26 cellular contexts compared by ENCODE assay signal in the genomic region with DNA sequence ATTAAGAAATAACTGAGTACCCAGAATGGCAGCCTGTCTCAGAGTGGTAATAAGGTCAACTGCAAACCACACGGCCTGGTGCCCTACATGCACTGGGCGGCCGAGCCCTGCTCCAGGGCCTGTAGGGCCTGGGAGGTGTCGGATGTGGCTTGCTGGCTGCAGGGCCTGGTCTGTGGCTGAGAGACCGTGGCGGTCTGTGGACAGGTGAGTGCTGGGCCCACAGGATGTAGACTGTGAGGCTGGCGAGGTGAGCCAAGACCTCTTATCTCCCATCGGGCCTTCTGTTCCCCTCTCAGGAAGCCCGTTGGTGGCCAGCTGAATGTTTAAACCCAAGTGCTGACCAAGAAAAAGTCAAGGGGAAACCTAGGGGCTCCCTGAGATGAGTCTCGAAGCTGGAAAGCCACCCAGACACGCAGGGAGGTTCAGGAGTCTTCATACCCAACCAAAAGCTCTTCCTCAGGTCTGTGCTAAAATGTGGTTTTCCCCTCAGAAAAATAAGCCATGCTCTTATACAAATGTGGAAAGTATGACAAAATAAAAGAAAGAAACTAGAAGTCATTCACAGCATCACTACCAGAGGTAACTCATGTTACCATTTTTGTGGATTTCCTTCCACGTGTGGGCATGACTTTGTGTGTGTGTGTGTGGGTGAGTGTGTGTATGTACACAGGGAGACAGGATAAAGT. TPM values are rescaled to one million over a fixed set of nuclear protein-coding genes. Genes with fewer than 3 reads are reported as not detected.
DNase-seq lines count a peak whose midpoint lies in the region; ATAC-seq and TF ChIP-seq lines count a peak whose summit lies in the region.
"Had no signal": no experiment of that assay in that cellular context is flagged by ENCODE, and none has a peak within 500 bp of the region (broad histone marks: within the 10 kb centered on the region; RNA-seq: fewer than 3 reads in every experiment).

No MANE protein-coding gene starts in this region.

- no peaks in the 10 kb centered on the region for H3K36me3 ChIP-seq in testis (ENCODE audit: low read depth, missing control alignments)
- H3K36me3 ChIP-seq: BE2C, esophagus squamous epithelium, Peyer's patch, uterus had no signal

- no peak overlapping the region for H3K4me3 Mint-ChIP-seq in activated naive CD8-positive, alpha-beta T cell treated with anti-CD3 and anti-CD28 coated beads, Interleukin-2, amount 10 ng/mL, durations not matched to agents 7 days and 5 days
- no peak overlapping the region for H3K4me3 Mint-ChIP-seq in activated naive CD8-positive, alpha-beta T cell treated with anti-CD3 and anti-CD28 coated beads for 36 hours
- H3K4me3 Mint-ChIP-seq: dendritic cell treated with granulocyte-macrophage colony-stimulating factor and Interleukin-4, amounts not matched to agents 40 ng/mL and 50 ng/mL, for 4 days; HFFc6; IgD-negative memory B cell; mesothelial cell of epicardium; T-helper 2 cell treated with Interferon-gamma antibody and Interleukin-4, amounts not matched to agents 5 μg/mL and 100 μg/mL, for 36 hours had no signal

- H3K9me3 Mint-ChIP-seq in activated naive CD8-positive, alpha-beta T cell treated with anti-CD3 and anti-CD28 coated beads, Interleukin-2, amount 10 ng/mL, durations not matched to agents 7 days and 5 days = peaks cover 11% of the 10 kb centered on the region
- H3K9me3 Mint-ChIP-seq in activated naive CD8-positive, alpha-beta T cell treated with anti-CD3 and anti-CD28 coated beads for 36 hours = peaks cover 7% of the 10 kb centered on the region

- H3K36me3 Mint-ChIP-seq in activated naive CD8-positive, alpha-beta T cell treated with anti-CD3 and anti-CD28 coated beads, Interleukin-2, amount 10 ng/mL, durations not matched to agents 7 days and 5 days = no peaks in the 10 kb centered on the region
- H3K36me3 Mint-ChIP-seq in activated naive CD8-positive, alpha-beta T cell treated with anti-CD3 and anti-CD28 coated beads for 36 hours = no peaks in the 10 kb centered on the region
- H3K36me3 Mint-ChIP-seq: mesothelial cell of epicardium, naive B cell had no signal

- H3K27me3 Mint-ChIP-seq in activated naive CD8-positive, alpha-beta T cell treated with anti-CD3 and anti-CD28 coated beads, Interleukin-2, amount 10 ng/mL, durations not matched to agents 7 days and 5 days = peaks cover under 1% of the 10 kb centered on the region
- H3K27me3 Mint-ChIP-seq in activated naive CD8-positive, alpha-beta T cell treated with anti-CD3 and anti-CD28 coated beads for 36 hours = no peaks in the 10 kb centered on the region
- H3K27me3 Mint-ChIP-seq: IgD-negative memory B cell had no signal

- ATAC-seq in activated naive CD8-positive, alpha-beta T cell treated with anti-CD3 and anti-CD28 coated beads, Interleukin-2, amount 10 ng/mL, durations not matched to agents 7 days and 5 days (ENCODE audit: low read depth) = peak; percentile 16
- ATAC-seq in sciatic nerve = no peak
- ATAC-seq: foreskin keratinocyte had no signal

- H3K9me3 ChIP-seq in testis = no peaks in the 10 kb centered on the region
- H3K9me3 ChIP-seq: BE2C, esophagus squamous epithelium, Peyer's patch, uterus had no signal

- peak overlapping the region; percentile 2 for H3K27ac Mint-ChIP-seq in activated naive CD8-positive, alpha-beta T cell treated with anti-CD3 and anti-CD28 coated beads, Interleukin-2, amount 10 ng/mL, durations not matched to agents 7 days and 5 days
- no peak overlapping the region for H3K27ac Mint-ChIP-seq in activated naive CD8-positive, alpha-beta T cell treated with anti-CD3 and anti-CD28 coated beads for 36 hours
- H3K27ac Mint-ChIP-seq: HFFc6, mesothelial cell of epicardium had no signal

- H3K4me3 ChIP-seq in coronary artery = no peak overlapping the region
- H3K4me3 ChIP-seq in testis = no peak overlapping the region
- H3K4me3 ChIP-seq: esophagus squamous epithelium, Peyer's patch, uterus had no signal

- no peaks in the 10 kb centered on the region for H3K4me1 ChIP-seq in testis
- H3K4me1 ChIP-seq: BE2C, esophagus squamous epithelium, foreskin keratinocyte, Peyer's patch, uterus had no signal

- H3K4me1 Mint-ChIP-seq in activated naive CD8-positive, alpha-beta T cell treated with anti-CD3 and anti-CD28 coated beads, Interleukin-2, amount 10 ng/mL, durations not matched to agents 7 days and 5 days = peaks cover 8% of the 10 kb centered on the region
- peaks cover 7% of the 10 kb centered on the region for H3K4me1 Mint-ChIP-seq in activated naive CD8-positive, alpha-beta T cell treated with anti-CD3 and anti-CD28 coated beads for 36 hours
- H3K4me1 Mint-ChIP-seq: mesothelial cell of epicardium had no signal

- POLR2A ChIA-PET in activated naive CD8-positive, alpha-beta T cell treated with anti-CD3 and anti-CD28 coated beads, Interleukin-2, amount 10 ng/mL, durations not matched to agents 7 days and 5 days (lab: Charles Lee) = no interaction called here

- 92 to 96% methylated on average over 12 of the region's 12 CpGs for WGBS in testis, 2 donors

- H3K27ac ChIP-seq in coronary artery = no peak overlapping the region
- H3K27ac ChIP-seq in testis = no peak overlapping the region
- H3K27ac ChIP-seq: esophagus squamous epithelium, foreskin keratinocyte, Peyer's patch, uterus had no signal

- intact Hi-C loops in sciatic nerve (cut with DNase I) (no loop called here), testis (cut with DNase I; ENCODE audit: low total_unique reads) (no loop called here)

- no peak for TF ChIP-seq POLR2A in testis (IDR thresholded peaks at IDR 0.05)

- DNase-seq in activated naive CD8-positive, alpha-beta T cell treated with anti-CD3 and anti-CD28 coated beads, Interleukin-2, amount 10 ng/mL, durations not matched to agents 7 days and 5 days = no peak
- DNase-seq in activated naive CD8-positive, alpha-beta T cell treated with anti-CD3 and anti-CD28 coated beads for 36 hours = no peak
- DNase-seq in coronary artery (ENCODE audit: low spot score) (peak; percentile 49), sciatic nerve (ENCODE audit: low spot score) (peak; percentile 45), medulla oblongata (ENCODE audit: extremely low spot score) (no peak), testis (no peak), activated gamma-delta T cell (lab: John Stamatoyannopoulos, UW) (no peak)
- DNase-seq: ACHN; BE2C; central memory CD4-positive, alpha-beta T cell; DMS 273 treated with DMSO at 0.1 percent for 48 hours; esophagus squamous epithelium; foreskin keratinocyte; HFFc6; naive B cell; NCI-H446 treated with DMSO at 0.1 percent for 48 hours; NCI-H774; occipital lobe; SIG-M5; stimulated activated naive CD4-positive, alpha-beta T cell; uterus had no signal

- TF ChIP-seq CTCF in coronary artery (IDR thresholded peaks at IDR 0.05) = no peak
- no peak for TF ChIP-seq CTCF in testis (IDR thresholded peaks at IDR 0.05)

- H3K27me3 ChIP-seq in testis = no peaks in the 10 kb centered on the region
- H3K27me3 ChIP-seq: BE2C, Peyer's patch, uterus had no signal

RNA-seq across cellular contexts. Expression of a gene that starts 47.7 kb away (rescaled TPM):
- 10 to 100 TPM; 41.6 to 42.5 TPM for total RNA-seq in activated naive CD8-positive, alpha-beta T cell treated with anti-CD3 and anti-CD28 coated beads, Interleukin-2, amount 10 ng/mL, durations not matched to agents 7 days and 5 days
- 10 to 100 TPM; 44.4 to 44.6 TPM for total RNA-seq in activated naive CD8-positive, alpha-beta T cell treated with anti-CD3 and anti-CD28 coated beads for 36 hours
- total RNA-seq in sciatic nerve (15.7 TPM), testis (10 to 100 TPM; 41.0 to 47.2 TPM)
- 51.0 TPM for polyA plus RNA-seq in testis (ENCODE audit: insufficient read depth, low read depth, low replicate concordance)

Comparison
In these comparisons a context has a peak if more than half of its experiments do, and no peak if none do; other contexts are left out.
1. DNase-seq: peak in coronary artery (single experiment) and sciatic nerve (single experiment); none in activated naive CD8-positive, alpha-beta T cell treated with anti-CD3 and anti-CD28 coated beads, Interleukin-2, amount 10 ng/mL, durations not matched to agents 7 days and 5 days (single experiment), activated naive CD8-positive, alpha-beta T cell treated with anti-CD3 and anti-CD28 coated beads for 36 hours (single experiment), medulla oblongata (single experiment), testis (single experiment) and activated gamma-delta T cell (single experiment).